ENCODE assay signal across 1 cellular context in the genomic region with DNA sequence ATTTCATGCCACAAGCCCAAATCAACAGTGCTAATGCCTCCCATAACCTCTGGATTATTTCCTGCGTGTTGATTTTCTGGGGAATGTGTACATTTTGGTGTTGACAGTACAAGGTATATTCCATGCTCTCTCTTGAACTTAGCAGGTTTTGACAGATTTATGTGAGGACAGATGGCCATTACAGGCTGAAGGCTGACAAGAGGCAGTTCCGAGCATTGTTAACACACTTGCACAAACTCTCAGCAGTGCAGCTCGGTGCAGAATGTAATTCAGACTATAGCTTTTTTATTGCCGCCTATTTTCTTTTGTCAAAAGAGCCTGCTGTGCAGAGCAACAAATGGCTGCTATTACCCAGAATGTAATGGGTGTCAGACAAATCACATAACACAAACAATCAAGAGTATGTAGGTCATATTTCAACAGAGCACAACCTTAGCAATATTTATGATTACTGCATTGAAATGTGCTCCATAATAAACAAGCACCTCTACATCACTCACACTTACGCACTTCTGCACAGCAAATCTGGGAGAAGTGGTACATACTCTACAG.
A peak's percentile ranks its signal among the peaks of the same experiment; 100 is the strongest.
TF ChIP-seq lines count a peak whose summit lies in the region.

No MANE protein-coding gene starts in this region.

TF ChIP-seq in HEK293, 187 proteins besides CTCF, POLR2A, EP300 and RAD21 (continued from another document and continues in another):
- TF ChIP-seq, protein P1, sequence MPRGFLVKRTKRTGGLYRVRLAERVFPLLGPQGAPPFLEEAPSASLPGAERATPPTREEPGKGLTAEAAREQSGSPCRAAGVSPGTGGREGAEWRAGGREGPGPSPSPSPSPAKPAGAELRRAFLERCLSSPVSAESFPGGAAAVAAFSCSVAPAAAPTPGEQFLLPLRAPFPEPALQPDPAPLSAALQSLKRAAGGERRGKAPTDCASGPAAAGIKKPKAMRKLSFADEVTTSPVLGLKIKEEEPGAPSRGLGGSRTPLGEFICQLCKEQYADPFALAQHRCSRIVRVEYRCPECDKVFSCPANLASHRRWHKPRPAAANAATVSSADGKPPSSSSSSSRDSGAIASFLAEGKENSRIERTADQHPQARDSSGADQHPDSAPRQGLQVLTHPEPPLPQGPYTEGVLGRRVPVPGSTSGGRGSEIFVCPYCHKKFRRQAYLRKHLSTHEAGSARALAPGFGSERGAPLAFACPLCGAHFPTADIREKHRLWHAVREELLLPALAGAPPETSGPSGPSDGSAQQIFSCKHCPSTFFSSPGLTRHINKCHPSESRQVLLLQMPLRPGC (tag by site-specific recombination; IDR thresholded peaks at IDR 0.05), result peak; percentile 91
- no peak for TF ChIP-seq ZNF248 (tag by site-specific recombination; IDR thresholded peaks at IDR 0.05)
- no peak for TF ChIP-seq ZFP3 (tag by site-specific recombination; IDR thresholded peaks at IDR 0.05; ENCODE audit: low read depth)
- no peak for TF ChIP-seq ZNF514 (tag by site-specific recombination; IDR thresholded peaks at IDR 0.05)
- TF ChIP-seq, protein P2, sequence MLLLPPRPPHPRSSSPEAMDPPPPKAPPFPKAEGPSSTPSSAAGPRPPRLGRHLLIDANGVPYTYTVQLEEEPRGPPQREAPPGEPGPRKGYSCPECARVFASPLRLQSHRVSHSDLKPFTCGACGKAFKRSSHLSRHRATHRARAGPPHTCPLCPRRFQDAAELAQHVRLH (tag by site-specific recombination; IDR thresholded peaks at IDR 0.05), result peak; percentile 89
- TF ChIP-seq GFI1B (tag by site-specific recombination; IDR thresholded peaks at IDR 0.05), result peak; percentile 98
- TF ChIP-seq ZNF585B (tag by site-specific recombination; IDR thresholded peaks at IDR 0.05), result no peak
- TF ChIP-seq ZNF133 (tag by site-specific recombination; IDR thresholded peaks at IDR 0.05), result no peak
- TF ChIP-seq, protein P3, sequence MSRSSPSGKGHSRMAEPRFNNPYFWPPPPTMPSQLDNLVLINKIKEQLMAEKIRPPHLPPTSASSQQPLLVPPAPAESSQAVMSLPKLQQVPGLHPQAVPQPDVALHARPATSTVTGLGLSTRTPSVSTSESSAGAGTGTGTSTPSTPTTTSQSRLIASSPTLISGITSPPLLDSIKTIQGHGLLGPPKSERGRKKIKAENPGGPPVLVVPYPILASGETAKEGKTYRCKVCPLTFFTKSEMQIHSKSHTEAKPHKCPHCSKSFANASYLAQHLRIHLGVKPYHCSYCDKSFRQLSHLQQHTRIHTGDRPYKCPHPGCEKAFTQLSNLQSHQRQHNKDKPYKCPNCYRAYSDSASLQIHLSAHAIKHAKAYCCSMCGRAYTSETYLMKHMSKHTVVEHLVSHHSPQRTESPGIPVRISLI (tag by site-specific recombination; IDR thresholded peaks at IDR 0.05), result no peak
- TF ChIP-seq ZNF529 (tag by site-specific recombination; IDR thresholded peaks at IDR 0.05; ENCODE audit: insufficient replicate concordance), result no peak
- no peak for TF ChIP-seq ZNF174 (tag by site-specific recombination; IDR thresholded peaks at IDR 0.05)
- no peak for TF ChIP-seq ZNF311 (tag by site-specific recombination; IDR thresholded peaks at IDR 0.05; ENCODE audit: borderline replicate concordance)
- TF ChIP-seq ZBTB6 (tag by site-specific recombination; IDR thresholded peaks at IDR 0.05), result peak; percentile 57; the same call in 1 of the 2 replicates
- TF ChIP-seq ZNF776 (tag by site-specific recombination; IDR thresholded peaks at IDR 0.05; ENCODE audit: borderline replicate concordance), result no peak
- TF ChIP-seq ZNF274 (IDR thresholded peaks at IDR 0.05; ENCODE audit: low read length), result no peak
- TF ChIP-seq ZNF274 (tag by site-specific recombination; IDR thresholded peaks at IDR 0.05; ENCODE audit: borderline replicate concordance), result no peak
- no peak for TF ChIP-seq ZNF792 (tag by site-specific recombination; IDR thresholded peaks at IDR 0.05)
- no peak for TF ChIP-seq ZBTB20 (tag by site-specific recombination; IDR thresholded peaks at IDR 0.05)
- TF ChIP-seq ZNF114 (tag by site-specific recombination; IDR thresholded peaks at IDR 0.05), result no peak
- no peak for TF ChIP-seq REST (tag by site-specific recombination; IDR thresholded peaks at IDR 0.05)
- no peak for TF ChIP-seq ZNF221 (tag by site-specific recombination; IDR thresholded peaks at IDR 0.05; ENCODE audit: borderline replicate concordance)
- TF ChIP-seq, protein P4, sequence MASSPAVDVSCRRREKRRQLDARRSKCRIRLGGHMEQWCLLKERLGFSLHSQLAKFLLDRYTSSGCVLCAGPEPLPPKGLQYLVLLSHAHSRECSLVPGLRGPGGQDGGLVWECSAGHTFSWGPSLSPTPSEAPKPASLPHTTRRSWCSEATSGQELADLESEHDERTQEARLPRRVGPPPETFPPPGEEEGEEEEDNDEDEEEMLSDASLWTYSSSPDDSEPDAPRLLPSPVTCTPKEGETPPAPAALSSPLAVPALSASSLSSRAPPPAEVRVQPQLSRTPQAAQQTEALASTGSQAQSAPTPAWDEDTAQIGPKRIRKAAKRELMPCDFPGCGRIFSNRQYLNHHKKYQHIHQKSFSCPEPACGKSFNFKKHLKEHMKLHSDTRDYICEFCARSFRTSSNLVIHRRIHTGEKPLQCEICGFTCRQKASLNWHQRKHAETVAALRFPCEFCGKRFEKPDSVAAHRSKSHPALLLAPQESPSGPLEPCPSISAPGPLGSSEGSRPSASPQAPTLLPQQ (tag by site-specific recombination; IDR thresholded peaks at IDR 0.05), result no peak
- no peak for TF ChIP-seq SETDB1 (IDR thresholded peaks at IDR 0.05; ENCODE audit: insufficient read length, low read length)
- no peak for TF ChIP-seq GLIS2 (tag by site-specific recombination; IDR thresholded peaks at IDR 0.05)
- TF ChIP-seq, protein P5, sequence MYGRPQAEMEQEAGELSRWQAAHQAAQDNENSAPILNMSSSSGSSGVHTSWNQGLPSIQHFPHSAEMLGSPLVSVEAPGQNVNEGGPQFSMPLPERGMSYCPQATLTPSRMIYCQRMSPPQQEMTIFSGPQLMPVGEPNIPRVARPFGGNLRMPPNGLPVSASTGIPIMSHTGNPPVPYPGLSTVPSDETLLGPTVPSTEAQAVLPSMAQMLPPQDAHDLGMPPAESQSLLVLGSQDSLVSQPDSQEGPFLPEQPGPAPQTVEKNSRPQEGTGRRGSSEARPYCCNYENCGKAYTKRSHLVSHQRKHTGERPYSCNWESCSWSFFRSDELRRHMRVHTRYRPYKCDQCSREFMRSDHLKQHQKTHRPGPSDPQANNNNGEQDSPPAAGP (tag by site-specific recombination; IDR thresholded peaks at IDR 0.05), result no peak
- peak; percentile 91 for TF ChIP-seq OSR2 (tag by site-specific recombination; IDR thresholded peaks at IDR 0.05)
- TF ChIP-seq ZFP41 (tag by site-specific recombination; IDR thresholded peaks at IDR 0.05; ENCODE audit: borderline replicate concordance), result no peak
- TF ChIP-seq ZNF571 (tag by site-specific recombination; IDR thresholded peaks at IDR 0.05), result no peak
- TF ChIP-seq ZBTB17 (tag by site-specific recombination; IDR thresholded peaks at IDR 0.05), result peak; percentile 82
- no peak for TF ChIP-seq ZNF280D (tag by site-specific recombination; IDR thresholded peaks at IDR 0.05)
- no peak for TF ChIP-seq ZNF416 (tag by site-specific recombination; IDR thresholded peaks at IDR 0.05)
- TF ChIP-seq HOXD13 (CRISPR knock-in tag; IDR thresholded peaks at IDR 0.05; ENCODE audit: borderline replicate concordance), result no peak
- TF ChIP-seq ZNF324 (tag by site-specific recombination; IDR thresholded peaks at IDR 0.05), result no peak
- TF ChIP-seq ZNF157 (tag by site-specific recombination; IDR thresholded peaks at IDR 0.05), result no peak
- TF ChIP-seq SCRT1 (tag by site-specific recombination; IDR thresholded peaks at IDR 0.05; ENCODE audit: borderline replicate concordance), result peak; percentile 85; the same call in 1 of the 2 replicates
- no peak for TF ChIP-seq ZNF76 (tag by site-specific recombination; IDR thresholded peaks at IDR 0.05; ENCODE audit: borderline replicate concordance, low read depth)
- TF ChIP-seq ZNF610 (tag by site-specific recombination; IDR thresholded peaks at IDR 0.05; ENCODE audit: borderline replicate concordance), result peak; percentile 61; the same call in 1 of the 2 replicates
- TF ChIP-seq ZNF777 (tag by site-specific recombination; IDR thresholded peaks at IDR 0.05; ENCODE audit: borderline replicate concordance), result no peak
- no peak for TF ChIP-seq ZNF19 (tag by site-specific recombination; IDR thresholded peaks at IDR 0.05; ENCODE audit: low read depth)
- peak; percentile 35; the same call in 1 of the 2 replicates for TF ChIP-seq ZNF146 (tag by site-specific recombination; IDR thresholded peaks at IDR 0.05)
- TF ChIP-seq, protein P6, sequence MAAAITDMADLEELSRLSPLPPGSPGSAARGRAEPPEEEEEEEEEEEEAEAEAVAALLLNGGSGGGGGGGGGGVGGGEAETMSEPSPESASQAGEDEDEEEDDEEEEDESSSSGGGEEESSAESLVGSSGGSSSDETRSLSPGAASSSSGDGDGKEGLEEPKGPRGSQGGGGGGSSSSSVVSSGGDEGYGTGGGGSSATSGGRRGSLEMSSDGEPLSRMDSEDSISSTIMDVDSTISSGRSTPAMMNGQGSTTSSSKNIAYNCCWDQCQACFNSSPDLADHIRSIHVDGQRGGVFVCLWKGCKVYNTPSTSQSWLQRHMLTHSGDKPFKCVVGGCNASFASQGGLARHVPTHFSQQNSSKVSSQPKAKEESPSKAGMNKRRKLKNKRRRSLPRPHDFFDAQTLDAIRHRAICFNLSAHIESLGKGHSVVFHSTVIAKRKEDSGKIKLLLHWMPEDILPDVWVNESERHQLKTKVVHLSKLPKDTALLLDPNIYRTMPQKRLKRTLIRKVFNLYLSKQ (tag by site-specific recombination; IDR thresholded peaks at IDR 0.05; ENCODE audit: borderline replicate concordance), result no peak
- TF ChIP-seq GLI2 (tag by site-specific recombination; IDR thresholded peaks at IDR 0.05; ENCODE audit: borderline replicate concordance, low read depth), result peak; percentile 89
